Comparison of ENCODE assay signal across 8 cellular contexts in the genomic region with DNA sequence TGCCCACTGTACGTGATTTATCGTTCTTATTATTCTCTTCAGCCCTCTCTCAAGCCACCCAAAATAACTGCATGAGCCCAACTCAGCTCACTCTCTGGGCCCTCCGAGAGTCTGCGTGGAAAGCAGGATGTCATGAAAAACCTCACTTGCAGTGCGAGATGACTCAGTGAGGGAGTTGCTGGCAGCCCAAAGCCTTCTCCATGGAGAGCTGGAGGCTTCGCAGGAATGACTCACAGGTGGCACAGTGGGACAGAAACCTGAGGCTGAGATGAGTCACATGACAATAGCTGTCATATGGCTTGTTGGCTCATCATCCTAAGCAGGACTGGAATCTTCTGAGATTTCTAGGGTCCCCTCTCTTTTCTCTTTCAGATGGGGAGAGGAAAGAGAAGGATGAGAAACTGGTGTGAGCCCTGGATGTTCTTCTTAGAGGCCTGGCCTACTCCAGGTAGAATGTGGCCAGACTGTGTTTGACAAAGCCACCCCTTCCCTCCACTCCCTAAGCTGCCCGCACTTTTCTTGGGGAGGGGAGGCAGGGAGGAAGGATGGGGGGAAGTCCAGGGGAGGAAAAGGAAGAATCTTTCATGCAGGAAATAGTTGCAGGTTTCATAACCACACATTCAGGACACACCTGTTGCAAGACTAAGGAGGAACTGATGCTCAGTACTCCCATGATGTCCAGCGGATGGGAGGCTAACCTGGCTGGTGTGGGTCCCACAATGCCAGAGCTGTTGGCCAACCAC.
DNase-seq lines count a peak whose midpoint lies in the region; TF ChIP-seq lines count a peak whose summit lies in the region.

No MANE protein-coding gene starts in this region.

- no peak overlapping the region for H3K4me3 Mint-ChIP-seq in mesothelial cell of epicardium

- DNase-seq in Daoy (ENCODE audit: low read depth) (peak; percentile 97), NCI-H446 treated with DMSO at 0.1 percent for 48 hours (lab: John Stamatoyannopoulos, UW) (peak; percentile 83), epithelial cell of prostate (ENCODE audit: low read depth, low spot score) (peak; percentile 94), smooth muscle cell of the brain vasculature (ENCODE audit: low read depth, low spot score) (peak; percentile 51), NCI-H2171 treated with DMSO at 0.1 percent for 48 hours (lab: John Stamatoyannopoulos, UW) (no peak), mesothelial cell of epicardium (ENCODE audit: low spot score in 2 of 2, unreplicated experiment in 2 of 2) (no peak), NCI-H2171 (lab: John Stamatoyannopoulos, UW) (no peak), AML-193 (lab: John Stamatoyannopoulos, UW) (no peak)

- no peak overlapping the region for H3K27ac ChIP-seq in epithelial cell of prostate

- peaks cover 32% of the 10 kb centered on the region for H3K27me3 Mint-ChIP-seq in mesothelial cell of epicardium (ENCODE audit: low read depth)

- no peak overlapping the region for H3K27ac Mint-ChIP-seq in mesothelial cell of epicardium

- TF ChIP-seq CTCF in mesothelial cell of epicardium (IDR thresholded peaks at IDR 0.05; ENCODE audit: unreplicated experiment): no peak

- H3K9me3 Mint-ChIP-seq in mesothelial cell of epicardium: no peaks in the 10 kb centered on the region

- H3K36me3 Mint-ChIP-seq in mesothelial cell of epicardium: no peaks in the 10 kb centered on the region

- no peaks in the 10 kb centered on the region for H3K4me1 Mint-ChIP-seq in mesothelial cell of epicardium

Comparison
In these comparisons a context has a peak if more than half of its experiments do, and no peak if none do; other contexts are left out.
1. DNase-seq: peak in Daoy (single experiment), NCI-H446 treated with DMSO at 0.1 percent for 48 hours (single experiment), epithelial cell of prostate (single experiment) and smooth muscle cell of the brain vasculature (single experiment); none in NCI-H2171 treated with DMSO at 0.1 percent for 48 hours (single experiment), mesothelial cell of epicardium (0 of 2), NCI-H2171 (single experiment) and AML-193 (0 of 2).